In genomic region chr14:76984297-76984696, GRCh38 we compare ENCODE assay signal across 29 cellular contexts. TPM values are rescaled to one million over a fixed set of nuclear protein-coding genes. Genes with fewer than 3 reads are reported as not detected.
DNase-seq lines count a peak whose midpoint lies in the region; ATAC-seq and TF ChIP-seq lines count a peak whose summit lies in the region.
"Had no signal": no experiment of that assay in that cellular context is flagged by ENCODE, and none has a peak within 500 bp of the region (broad histone marks: within the 10 kb centered on the region; RNA-seq: fewer than 3 reads in every experiment).

No MANE protein-coding gene starts in this region.

- no peaks in the 10 kb centered on the region for H3K9me3 ChIP-seq in endodermal cell (ENCODE audit: control insufficient read depth, low read length)
- H3K9me3 ChIP-seq: colonic mucosa, transverse colon had no signal

- H3K27ac ChIP-seq in endodermal cell (ENCODE audit: low read depth, low read length) = no peak overlapping the region
- H3K27ac ChIP-seq: colonic mucosa, foreskin keratinocyte, left lung, transverse colon had no signal

- H3K9me3 Mint-ChIP-seq in stimulated activated naive CD8-positive, alpha-beta T cell treated with anti-CD3 and anti-CD28 coated beads, Interleukin-15, Interleukin-2, amounts not matched to agents 100 ng/mL and 50 ng/mL, for 24 hours = peaks cover 10% of the 10 kb centered on the region
- peaks cover 0 to 12% of the 10 kb centered on the region in 2 donors for H3K9me3 Mint-ChIP-seq in stimulated activated naive CD8-positive, alpha-beta T cell treated with anti-CD3 and anti-CD28 coated beads, Interleukin-15, amount 100 ng/mL, for 72 hours
- H3K9me3 Mint-ChIP-seq in endodermal cell (peaks cover 9% of the 10 kb centered on the region), mesothelial cell of epicardium (peaks cover 11% of the 10 kb centered on the region), type B pancreatic cell (peaks cover 5% of the 10 kb centered on the region)
- H3K9me3 Mint-ChIP-seq: natural killer cell treated with Interleukin-12 subunit alpha and Interleukin-12 subunit beta and Interleukin-15 and Interleukin-18, amount 100 ng/mL, for 72 hours had no signal

- DNase-seq in stimulated activated naive CD8-positive, alpha-beta T cell treated with anti-CD3 and anti-CD28 coated beads, Interleukin-15, amount 100 ng/mL, for 72 hours = no peak
- DNase-seq in endodermal cell (peak; percentile 68), mesothelial cell of epicardium (ENCODE audit: low spot score in 2 of 2, unreplicated experiment in 2 of 2) (no peak), type B pancreatic cell (ENCODE audit: extremely low spot score, unreplicated experiment) (no peak), DMS114 treated with DMSO at 0.1 percent for 48 hours (lab: John Stamatoyannopoulos, UW; ENCODE audit: unreplicated experiment) (no peak), left lobe of liver (ENCODE audit: low spot score) (no peak)
- DNase-seq: activated CD4-positive, alpha-beta memory T cell treated with anti-CD3 and anti-CD28 coated beads for 36 hours; activated CD8-positive, alpha-beta memory T cell treated with anti-CD3 and anti-CD28 coated beads, Interleukin-2, amount 50 U/mL, for 48 hours; activated naive CD4-positive, alpha-beta T cell treated with anti-CD3 and anti-CD28 coated beads, Interleukin-2, amount 50 U/mL, for 16 hours; AML-193; CD8-positive, alpha-beta memory T cell; colonic mucosa; DMS153; effector memory CD8-positive, alpha-beta T cell; foreskin keratinocyte; Karpas-422; left lung; NCI-H1048; NCI-H1694; NCI-H2171; NCI-H510A; SK-N-SH; transverse colon had no signal

- H3K27me3 Mint-ChIP-seq in stimulated activated naive CD8-positive, alpha-beta T cell treated with anti-CD3 and anti-CD28 coated beads, Interleukin-15, Interleukin-2, amounts not matched to agents 100 ng/mL and 50 ng/mL, for 24 hours = no peaks in the 10 kb centered on the region
- H3K27me3 Mint-ChIP-seq in stimulated activated naive CD8-positive, alpha-beta T cell treated with anti-CD3 and anti-CD28 coated beads, Interleukin-15, amount 100 ng/mL, for 72 hours = no peaks in the 10 kb centered on the region
- peaks cover 3% of the 10 kb centered on the region for H3K27me3 Mint-ChIP-seq in endodermal cell (ENCODE audit: insufficient read depth)
- no peaks in the 10 kb centered on the region for H3K27me3 Mint-ChIP-seq in mesothelial cell of epicardium (ENCODE audit: low read depth)
- no peaks in the 10 kb centered on the region for H3K27me3 Mint-ChIP-seq in type B pancreatic cell
- H3K27me3 Mint-ChIP-seq: activated CD4-positive, alpha-beta memory T cell treated with anti-CD3 and anti-CD28 coated beads for 36 hours; CD8-positive, alpha-beta memory T cell; effector memory CD8-positive, alpha-beta T cell had no signal

- WGBS in endodermal cell (ENCODE audit: insufficient coverage in 1 of 2, insufficient read length in 1 of 2), 2 experiments = 20 to 83% methylated on average over 1 to 4 of the region's 4 CpGs

- TF ChIP-seq CTCF in endodermal cell (conservative IDR thresholded peaks at IDR 0.05) (no peak), mesothelial cell of epicardium (IDR thresholded peaks at IDR 0.05; ENCODE audit: unreplicated experiment) (no peak), type B pancreatic cell (conservative IDR thresholded peaks at IDR 0.05) (no peak)

- H3K36me3 Mint-ChIP-seq in stimulated activated naive CD8-positive, alpha-beta T cell treated with anti-CD3 and anti-CD28 coated beads, Interleukin-15, Interleukin-2, amounts not matched to agents 100 ng/mL and 50 ng/mL, for 24 hours (ENCODE audit: low read depth) = no peaks in the 10 kb centered on the region
- H3K36me3 Mint-ChIP-seq in endodermal cell (ENCODE audit: low read depth) (no peaks in the 10 kb centered on the region), mesothelial cell of epicardium (peaks cover 4% of the 10 kb centered on the region), type B pancreatic cell (peaks cover 4% of the 10 kb centered on the region)
- H3K36me3 Mint-ChIP-seq: CD8-positive, alpha-beta memory T cell; natural killer cell treated with Interleukin-12 subunit alpha and Interleukin-12 subunit beta and Interleukin-15 and Interleukin-18, amount 100 ng/mL, for 72 hours had no signal

- H3K4me1 Mint-ChIP-seq in stimulated activated naive CD8-positive, alpha-beta T cell treated with anti-CD3 and anti-CD28 coated beads, Interleukin-15, Interleukin-2, amounts not matched to agents 100 ng/mL and 50 ng/mL, for 24 hours (ENCODE audit: low read depth) = peaks cover 12% of the 10 kb centered on the region
- peaks cover 17% of the 10 kb centered on the region for H3K4me1 Mint-ChIP-seq in stimulated activated naive CD8-positive, alpha-beta T cell treated with anti-CD3 and anti-CD28 coated beads, Interleukin-15, amount 100 ng/mL, for 72 hours
- H3K4me1 Mint-ChIP-seq in endodermal cell (peaks cover 38% of the 10 kb centered on the region), mesothelial cell of epicardium (peaks cover 34% of the 10 kb centered on the region), type B pancreatic cell (ENCODE audit: unreplicated experiment) (peaks cover 38% of the 10 kb centered on the region)

- no peak overlapping the region for H3K4me3 Mint-ChIP-seq in stimulated activated naive CD8-positive, alpha-beta T cell treated with anti-CD3 and anti-CD28 coated beads, Interleukin-15, Interleukin-2, amounts not matched to agents 100 ng/mL and 50 ng/mL, for 24 hours
- no peak overlapping the region for H3K4me3 Mint-ChIP-seq in stimulated activated naive CD8-positive, alpha-beta T cell treated with anti-CD3 and anti-CD28 coated beads, Interleukin-15, amount 100 ng/mL, for 72 hours
- H3K4me3 Mint-ChIP-seq in endodermal cell = no peak overlapping the region
- H3K4me3 Mint-ChIP-seq in mesothelial cell of epicardium = no peak overlapping the region
- H3K4me3 Mint-ChIP-seq in type B pancreatic cell = peak overlapping the region; percentile 2
- H3K4me3 Mint-ChIP-seq: activated CD4-positive, alpha-beta memory T cell treated with anti-CD3 and anti-CD28 coated beads for 36 hours; CD8-positive, alpha-beta memory T cell; effector memory CD8-positive, alpha-beta T cell; natural killer cell treated with Interleukin-12 subunit alpha and Interleukin-12 subunit beta and Interleukin-15 and Interleukin-18, amount 100 ng/mL, for 72 hours; T-helper 1 cell treated with Interleukin-12 subunit alpha and Interleukin-12 subunit beta and Interleukin-4 antibody, amounts not matched to agents 30 μg/mL and 1 μg/mL, for 36 hours had no signal

- no peaks in the 10 kb centered on the region for H3K36me3 ChIP-seq in endodermal cell (ENCODE audit: control insufficient read depth, insufficient read depth, low read length)
- H3K36me3 ChIP-seq: colonic mucosa, left lung, transverse colon had no signal

- H3K9ac ChIP-seq in endodermal cell (ENCODE audit: extremely low read depth, low read length, poor library complexity, severe bottlenecking) = no peak overlapping the region
- H3K9ac ChIP-seq: SK-N-SH had no signal

- H3K27me3 ChIP-seq in endodermal cell (ENCODE audit: control insufficient read depth, insufficient read depth, low read length, poor library complexity, severe bottlenecking) = no peaks in the 10 kb centered on the region
- H3K27me3 ChIP-seq: colonic mucosa, foreskin keratinocyte, left lung, transverse colon had no signal

- H3K4me3 ChIP-seq in endodermal cell (ENCODE audit: low read length) = peak overlapping the region; percentile 53
- H3K4me3 ChIP-seq: A549, colonic mucosa, left lung, transverse colon had no signal

- peak overlapping the region; percentile 17 for H3K27ac Mint-ChIP-seq in stimulated activated naive CD8-positive, alpha-beta T cell treated with anti-CD3 and anti-CD28 coated beads, Interleukin-15, Interleukin-2, amounts not matched to agents 100 ng/mL and 50 ng/mL, for 24 hours
- no peak overlapping the region for H3K27ac Mint-ChIP-seq in stimulated activated naive CD8-positive, alpha-beta T cell treated with anti-CD3 and anti-CD28 coated beads, Interleukin-15, amount 100 ng/mL, for 72 hours
- H3K27ac Mint-ChIP-seq in endodermal cell (no peak overlapping the region), mesothelial cell of epicardium (peak overlapping the region; percentile 45), type B pancreatic cell (no peak overlapping the region)
- H3K27ac Mint-ChIP-seq: activated CD4-positive, alpha-beta memory T cell treated with anti-CD3 and anti-CD28 coated beads for 36 hours; effector memory CD8-positive, alpha-beta T cell; natural killer cell treated with Interleukin-12 subunit alpha and Interleukin-12 subunit beta and Interleukin-15 and Interleukin-18, amount 100 ng/mL, for 72 hours; T-helper 1 cell treated with Interleukin-12 subunit alpha and Interleukin-12 subunit beta and Interleukin-4 antibody, amounts not matched to agents 30 μg/mL and 1 μg/mL, for 36 hours had no signal

- ATAC-seq in stimulated activated naive CD8-positive, alpha-beta T cell treated with anti-CD3 and anti-CD28 coated beads, Interleukin-15, amount 100 ng/mL, for 72 hours = no peak
- ATAC-seq in left lobe of liver (no peak), GM18519 (IDR thresholded peaks at IDR 0.05; ENCODE audit: low FRiP score, unreplicated experiment) (no peak)
- ATAC-seq: effector memory CD8-positive, alpha-beta T cell; foreskin keratinocyte; HCT116 had no signal

- peaks cover 28% of the 10 kb centered on the region for H3K4me1 ChIP-seq in endodermal cell (ENCODE audit: control insufficient read depth, insufficient read depth, low read length)
- H3K4me1 ChIP-seq: colonic mucosa, foreskin keratinocyte, left lung, transverse colon had no signal

RNA-seq across cellular contexts. Expression of gene IRF2BPL, which starts 44.2 kb away (rescaled TPM):
- total RNA-seq in endodermal cell = 10 to 100 TPM; 34.2 to 44.3 TPM
- polyA plus RNA-seq in endodermal cell (2013, experiment 1 of 2) = 74.1 TPM
- 75.5 TPM for polyA plus RNA-seq in endodermal cell (2013, experiment 2 of 2)
- total RNA-seq in mesothelial cell of epicardium = 126 to 131 TPM (median 128 TPM) in 3 replicates
- 59.7 and 116 TPM in 2 replicates for total RNA-seq in type B pancreatic cell (ENCODE audit: low replicate concordance)
- total RNA-seq in left lobe of liver = 18.1 TPM

Comparison
In these comparisons a context has a peak if more than half of its experiments do, and no peak if none do; other contexts are left out.
1. H3K27ac Mint-ChIP-seq: peak in stimulated activated naive CD8-positive, alpha-beta T cell treated with anti-CD3 and anti-CD28 coated beads, Interleukin-15, Interleukin-2, amounts not matched to agents 100 ng/mL and 50 ng/mL, for 24 hours (single experiment) and mesothelial cell of epicardium (single experiment); none in stimulated activated naive CD8-positive, alpha-beta T cell treated with anti-CD3 and anti-CD28 coated beads, Interleukin-15, amount 100 ng/mL, for 72 hours (0 of 2), endodermal cell (single experiment) and type B pancreatic cell (single experiment).